Comparison of ENCODE assay signal across 8 cellular contexts in the genomic region with DNA sequence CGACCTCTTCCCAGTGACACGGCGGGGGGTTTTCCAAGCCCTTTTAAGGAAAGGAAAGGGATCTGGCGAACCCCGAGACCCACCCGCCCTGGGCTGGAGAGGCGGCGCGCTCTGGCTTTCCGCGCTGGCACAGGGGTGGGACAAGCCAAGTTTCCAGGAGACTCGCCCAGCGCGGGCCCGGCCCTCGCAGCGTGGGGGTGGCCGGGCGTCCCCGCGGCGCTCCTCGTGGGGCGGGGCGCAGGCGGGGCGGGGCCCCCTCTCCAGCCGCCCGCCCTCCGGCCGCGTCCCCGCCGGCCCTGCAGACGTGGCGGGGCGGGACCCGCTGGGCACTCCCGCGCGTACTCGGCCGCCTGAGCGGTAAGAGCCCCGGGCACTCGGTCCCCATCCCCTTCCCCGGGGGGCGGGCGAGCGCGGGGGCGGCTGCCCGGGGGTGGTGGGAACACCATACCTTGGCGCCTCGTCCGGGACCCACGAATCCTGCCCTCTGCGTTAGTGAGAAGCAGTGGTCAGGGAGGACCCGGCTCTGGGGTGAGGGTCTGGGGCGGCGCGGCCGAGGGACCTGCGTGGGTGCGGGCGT. TPM values are rescaled to one million over a fixed set of nuclear protein-coding genes. Genes with fewer than 3 reads are reported as not detected.
DNase-seq lines count a peak whose midpoint lies in the region; ATAC-seq lines count a peak whose summit lies in the region.

FAM114A1 (plus strand) TSS at position 329 of the 577 bp plus-strand sequence. CDS start 10,273 bp downstream, outside the sequence.

- no CpG with 5 or more reads among the region's 66 CpGs for WGBS in iPS DF 6.9 (ENCODE audit: insufficient coverage, insufficient read length)

- peak; percentile 64 for DNase-seq in D341Med (ENCODE audit: low spot score)
- peak; percentile 90 to 91 for DNase-seq in SJCRH30
- peak; percentile 40 for DNase-seq in brain pericyte (ENCODE audit: low read depth, low spot score)
- no peak for DNase-seq in iPS DF 6.9 (ENCODE audit: low read depth, low spot score)
- peak; percentile 82 for DNase-seq in putamen (ENCODE audit: low spot score)
- no peak for DNase-seq in central memory CD4-positive, alpha-beta T cell

- H3K27me3 ChIP-seq in SJCRH30 (no peaks in the 10 kb centered on the region), iPS DF 6.9 (ENCODE audit: control insufficient read depth, insufficient read depth, low read length) (no peaks in the 10 kb centered on the region; the same call in 1 of the 2 replicates)

- H3K4me1 ChIP-seq in SJCRH30 (peaks cover 6% of the 10 kb centered on the region), iPS DF 6.9 (ENCODE audit: control insufficient read depth, insufficient read depth, low read length) (no peaks in the 10 kb centered on the region)

- no peaks in the 10 kb centered on the region for H3K9me3 ChIP-seq in SJCRH30 (replicated peaks)
- no peaks in the 10 kb centered on the region for H3K9me3 ChIP-seq in iPS DF 6.9 (ENCODE audit: control insufficient read depth, insufficient read depth, low read length)

- peak within 1 kb of the TSS; percentile 87 for H3K27ac ChIP-seq in SJCRH30
- no peak within 1 kb of the TSS for H3K27ac ChIP-seq in iPS DF 6.9 (ENCODE audit: low read length)

- H3K36me3 ChIP-seq in SJCRH30 (peaks cover 14% of the 10 kb centered on the region; the same call in 1 of the 2 replicates), iPS DF 6.9 (ENCODE audit: control insufficient read depth, insufficient read depth, low read length) (no peaks in the 10 kb centered on the region)

- ATAC-seq in GM19328 (IDR thresholded peaks at IDR 0.05; ENCODE audit: unreplicated experiment) (peak; percentile 87), HG03442 (IDR thresholded peaks at IDR 0.05; ENCODE audit: unreplicated experiment) (peak; percentile 78)

- H3K4me3 ChIP-seq in SJCRH30 = peak within 1 kb of the TSS; percentile 86
- H3K4me3 ChIP-seq in iPS DF 6.9 (ENCODE audit: low read length) = peak within 1 kb of the TSS; percentile 68; the same call in 1 of the 2 replicates

RNA-seq across cellular contexts. Expression of gene FAM114A1, which starts in this region (rescaled TPM):
- 53.3 and 55.9 TPM in 2 replicates for total RNA-seq in SJCRH30 (2014; rRNA removed; shearing (Covaris generic))

Comparison
In these comparisons a context has a peak if more than half of its experiments do, and no peak if none do; other contexts are left out.
1. DNase-seq: peak in D341Med (single experiment), SJCRH30 (2 of 2), brain pericyte (single experiment) and putamen (single experiment); none in iPS DF 6.9 (single experiment) and central memory CD4-positive, alpha-beta T cell (single experiment).